8 cellular contexts compared by ENCODE assay signal in genomic region chr1:234533975-234534876, GRCh38. TPM values are rescaled to one million over a fixed set of nuclear protein-coding genes. Genes with fewer than 3 reads are reported as not detected.
A peak's percentile ranks its signal among the peaks of the same experiment; 100 is the strongest.
DNase-seq lines count a peak whose midpoint lies in the region; ATAC-seq and TF ChIP-seq lines count a peak whose summit lies in the region.

No MANE protein-coding gene starts in this region.

- H3K27me3 ChIP-seq in duodenal mucosa (ENCODE audit: control insufficient read depth in 1 of 2, insufficient read depth in 2 of 2, low read length in 2 of 2) = no peaks in the 10 kb centered on the region
- no peaks in the 10 kb centered on the region for H3K27me3 ChIP-seq in vagina
- no peaks in the 10 kb centered on the region for H3K27me3 ChIP-seq in CD4-positive, alpha-beta memory T cell (ENCODE audit: insufficient read depth, low read length)

- no peak for ATAC-seq in mucosa of descending colon

- no peak overlapping the region for H3K4me3 Mint-ChIP-seq in CD4-positive, alpha-beta memory T cell

- no peaks in the 10 kb centered on the region for H3K9me3 Mint-ChIP-seq in CD4-positive, alpha-beta memory T cell

- H3K27ac ChIP-seq in duodenal mucosa (ENCODE audit: low read depth, low read length) (peak overlapping the region; percentile 73), vagina (peak overlapping the region; percentile 98)
- H3K27ac ChIP-seq in CD4-positive, alpha-beta memory T cell (ENCODE audit: low read depth, low read length) = no peak overlapping the region

- POLR2A ChIA-PET in CD4-positive, alpha-beta memory T cell (lab: Charles Lee; ENCODE audit: partially characterized antibody) = no interaction called here

- H3K4me1 ChIP-seq in duodenal mucosa (ENCODE audit: control insufficient read depth in 1 of 2, insufficient read depth in 2 of 2, low read length in 2 of 2) = peaks cover 45 to 62% of the 10 kb centered on the region in 2 donors
- peaks cover 43% of the 10 kb centered on the region for H3K4me1 ChIP-seq in mucosa of descending colon (ENCODE audit: low read depth)
- H3K4me1 ChIP-seq in vagina = peaks cover 93% of the 10 kb centered on the region
- H3K4me1 ChIP-seq in CD4-positive, alpha-beta memory T cell (ENCODE audit: insufficient read depth, low read length) = no peaks in the 10 kb centered on the region

- H3K9ac ChIP-seq in duodenal mucosa (ENCODE audit: low read depth in 1 of 2, low read length in 2 of 2) = peak overlapping the region; percentile 2 to 3

- H3K4me1 Mint-ChIP-seq in CD4-positive, alpha-beta memory T cell = no peaks in the 10 kb centered on the region

- no peak overlapping the region for H3K27ac Mint-ChIP-seq in CD4-positive, alpha-beta memory T cell

- CTCF ChIA-PET in CD4-positive, alpha-beta memory T cell (lab: Charles Lee; ENCODE audit: partially characterized antibody) = no interaction called here

- H3K9me3 ChIP-seq in duodenal mucosa (ENCODE audit: control insufficient read depth in 1 of 2, low read length in 2 of 2) = no peaks in the 10 kb centered on the region
- no peaks in the 10 kb centered on the region for H3K9me3 ChIP-seq in mucosa of descending colon
- H3K9me3 ChIP-seq in vagina = no peaks in the 10 kb centered on the region
- no peaks in the 10 kb centered on the region for H3K9me3 ChIP-seq in CD4-positive, alpha-beta memory T cell (ENCODE audit: control insufficient read depth in 1 of 2, low read length in 2 of 2)

- DNase-seq in activated effector memory CD4-positive, alpha-beta T cell treated with anti-CD3 and anti-CD28 coated beads, Interleukin-2, amount 50 U/mL, for 16 hours = peak; percentile 36
- DNase-seq in activated effector memory CD4-positive, alpha-beta T cell treated with Interleukin-2 at 50 U/mL for 16 hours = no peak
- DNase-seq in mucosa of descending colon (peak; percentile 72 to 81 (median 79)), vagina (ENCODE audit: extremely low spot score in 2 of 2) (peak in 1 of 2 donors; percentile 98), GM13976 (ENCODE audit: low spot score) (no peak), KBM-7 (no peak)
- no peak for DNase-seq in CD4-positive, alpha-beta memory T cell

- in situ Hi-C loops in GM13976 (cut with MboI; ENCODE audit: low sequenced_read_pairs, unreplicated experiment) (no loop called here), KBM-7 (cut with MboI; ENCODE audit: low pct_unique_long_range_greater_than_20kb, low sequenced_read_pairs) (no loop called here)

- H3K4me3 ChIP-seq in duodenal mucosa (ENCODE audit: low read depth in 1 of 2, low read length in 2 of 2) (no peak overlapping the region), mucosa of descending colon (no peak overlapping the region), vagina (no peak overlapping the region)
- H3K4me3 ChIP-seq in CD4-positive, alpha-beta memory T cell (ENCODE audit: low read length in 2 of 2) = no peak overlapping the region

- no peak for TF ChIP-seq POLR2A in vagina (IDR thresholded peaks at IDR 0.05)

- H3K36me3 ChIP-seq in duodenal mucosa (ENCODE audit: control insufficient read depth in 1 of 2, insufficient read depth in 2 of 2, low read length in 2 of 2) (no peaks in the 10 kb centered on the region), mucosa of descending colon (ENCODE audit: low read depth) (no peaks in the 10 kb centered on the region), vagina (no peaks in the 10 kb centered on the region)
- H3K36me3 ChIP-seq in CD4-positive, alpha-beta memory T cell (ENCODE audit: insufficient read depth, low read length) = no peaks in the 10 kb centered on the region

- no peak for TF ChIP-seq CTCF in mucosa of descending colon (IDR thresholded peaks at IDR 0.05)
- TF ChIP-seq CTCF in vagina (IDR thresholded peaks at IDR 0.05) = no peak
- TF ChIP-seq CTCF in GM13976 (IDR thresholded peaks at IDR 0.05; ENCODE audit: borderline replicate concordance, control extremely low read depth, extremely low read depth, insufficient read depth, missing control alignments) = no peak

- intact Hi-C loops in mucosa of descending colon (cut with DNase I, micrococcal nuclease) (loop anchor here in 1 of 2 donors (5.0 kb wide), 1 partner anchor 73 kb away; no protein-coding TSS in a partner anchor), vagina (cut with DNase I) (loop anchor here (5.0 to 10.0 kb wide), 2 partner anchors 37 to 451 kb away; no protein-coding TSS in a partner anchor)
- intact Hi-C loops in CD4-positive, alpha-beta memory T cell (cut with micrococcal nuclease) = no loop called here

- peaks cover 2 to 4% of the 10 kb centered on the region in 2 donors for H3K27me3 Mint-ChIP-seq in CD4-positive, alpha-beta memory T cell

- H3K36me3 Mint-ChIP-seq in CD4-positive, alpha-beta memory T cell = no peaks in the 10 kb centered on the region

RNA-seq across cellular contexts. Expression of gene TARBP1, which starts 55.2 kb away (rescaled TPM):
- total RNA-seq in mucosa of descending colon (10 to 100 TPM; 16.2 to 29.5 (median 23.5) TPM), vagina (20.9 TPM)
- 10 to 100 TPM; 25.8 to 27.5 TPM for total RNA-seq in CD4-positive, alpha-beta memory T cell
- 10 to 100 TPM in 1 of 2 donors, 1 to 10 TPM in 1; 10.0 to 14.1 TPM for polyA plus RNA-seq in CD4-positive, alpha-beta memory T cell

Comparison
In these comparisons a context has a peak if more than half of its experiments do, and no peak if none do; other contexts are left out.
1. DNase-seq: peak in activated effector memory CD4-positive, alpha-beta T cell treated with anti-CD3 and anti-CD28 coated beads, Interleukin-2, amount 50 U/mL, for 16 hours (single experiment) and mucosa of descending colon (3 of 3); none in activated effector memory CD4-positive, alpha-beta T cell treated with Interleukin-2 at 50 U/mL for 16 hours (single experiment), CD4-positive, alpha-beta memory T cell (0 of 5), GM13976 (single experiment) and KBM-7 (single experiment).